In genomic region chr13:36763322-36763721, GRCh38 we compare ENCODE assay signal across 25 cellular contexts.
"Had no signal": no experiment of that assay in that cellular context is flagged by ENCODE, and none has a peak within 500 bp of the region (broad histone marks: within the 10 kb centered on the region; RNA-seq: fewer than 3 reads in every experiment).

No MANE protein-coding gene starts in this region.

- H3K4me3 ChIP-seq: gastrocnemius medialis, right lobe of liver, stomach, suprapubic skin, tibial nerve, vagina had no signal

- H3K36me3 ChIP-seq: gastrocnemius medialis, right lobe of liver, stomach, suprapubic skin, tibial nerve, vagina had no signal

- FAIRE-seq: islet of Langerhans, small intestine had no signal

- H3K27ac ChIP-seq: gastrocnemius medialis, right lobe of liver, stomach, suprapubic skin, tibial nerve, vagina had no signal

- H3K4me3 Mint-ChIP-seq: activated CD4-positive, alpha-beta memory T cell treated with anti-CD3 and anti-CD28 coated beads, Interleukin-2, amount 10 ng/mL, durations not matched to agents 7 days and 5 days; activated CD4-positive, alpha-beta T cell treated with anti-CD3 and anti-CD28 coated beads, Interleukin-2, amount 10 ng/mL, durations not matched to agents 24 days and 14 days; activated naive CD8-positive, alpha-beta T cell treated with anti-CD3 and anti-CD28 coated beads, Interleukin-2, amount 50 U/mL, for 24 hours; activated T-helper 1 cell treated with anti-CD3 and anti-CD28 coated beads, Interleukin-12 subunit alpha, Interleukin-12 subunit beta, Interleukin-2, Interleukin-4 antibody, amounts not matched to agents 30 ng/mL and 10 ng/mL and 1 ng/mL, durations not matched to agents 14 hours and 24 hours and 36 hours; naive thymus-derived CD4-positive, alpha-beta T cell; neural crest cell; stimulated activated effector memory CD8-positive, alpha-beta T cell treated with anti-CD3 and anti-CD28 coated beads, Interleukin-12 subunit alpha, Interleukin-12 subunit beta, amount 100 ng/mL, for 72 hours had no signal

- DNase-seq: activated CD4-positive, alpha-beta memory T cell treated with anti-CD3 and anti-CD28 coated beads, Interleukin-2, amount 10 ng/mL, durations not matched to agents 7 days and 5 days; activated CD4-positive, alpha-beta T cell treated with anti-CD3 and anti-CD28 coated beads, Interleukin-2, amount 10 ng/mL, durations not matched to agents 24 days and 14 days; activated gamma-delta T cell; activated naive CD4-positive, alpha-beta T cell treated with anti-CD3 and anti-CD28 coated beads, Interleukin-2, amount 50 U/mL, for 16 hours; activated naive CD8-positive, alpha-beta T cell treated with anti-CD3 and anti-CD28 coated beads, Interleukin-2, amount 50 U/mL, for 24 hours; caudate nucleus; dermis blood vessel endothelial cell; effector CD8-positive, alpha-beta T cell; gastrocnemius medialis; hypothalamus; mesenchymal stem cell; naive thymus-derived CD4-positive, alpha-beta T cell; occipital lobe; right lobe of liver; small intestine; stimulated activated CD4-positive, alpha-beta T cell treated with anti-CD3 and anti-CD28 coated beads, Interleukin-2, amount 100 ng/mL, for 24 hours; stomach had no signal

- ATAC-seq: activated CD4-positive, CD25-positive, alpha-beta regulatory T cell treated with anti-CD3 and anti-CD28 coated beads, Interleukin-2, amount 50 U/mL, for 24 hours; activated naive CD8-positive, alpha-beta T cell treated with anti-CD3 and anti-CD28 coated beads, Interleukin-2, amount 50 U/mL, for 24 hours; gastrocnemius medialis; naive thymus-derived CD4-positive, alpha-beta T cell; right lobe of liver; stimulated activated effector memory CD8-positive, alpha-beta T cell treated with anti-CD3 and anti-CD28 coated beads, Interleukin-12 subunit alpha, Interleukin-12 subunit beta, amount 100 ng/mL, for 72 hours had no signal

- H3K27ac Mint-ChIP-seq: activated CD4-positive, alpha-beta memory T cell treated with anti-CD3 and anti-CD28 coated beads, Interleukin-2, amount 10 ng/mL, durations not matched to agents 7 days and 5 days; activated CD4-positive, alpha-beta T cell treated with anti-CD3 and anti-CD28 coated beads, Interleukin-2, amount 10 ng/mL, durations not matched to agents 24 days and 14 days; activated naive CD8-positive, alpha-beta T cell treated with anti-CD3 and anti-CD28 coated beads, Interleukin-2, amount 50 U/mL, for 24 hours; activated T-helper 1 cell treated with anti-CD3 and anti-CD28 coated beads, Interleukin-12 subunit alpha, Interleukin-12 subunit beta, Interleukin-2, Interleukin-4 antibody, amounts not matched to agents 30 ng/mL and 10 ng/mL and 1 ng/mL, durations not matched to agents 14 hours and 24 hours and 36 hours; naive thymus-derived CD4-positive, alpha-beta T cell; stimulated activated effector memory CD8-positive, alpha-beta T cell treated with anti-CD3 and anti-CD28 coated beads, Interleukin-12 subunit alpha, Interleukin-12 subunit beta, amount 100 ng/mL, for 72 hours had no signal

- H3K4me1 ChIP-seq: gastrocnemius medialis, right lobe of liver, stomach, suprapubic skin, tibial nerve, vagina had no signal

- H3K9me3 Mint-ChIP-seq: activated CD4-positive, alpha-beta memory T cell treated with anti-CD3 and anti-CD28 coated beads, Interleukin-2, amount 10 ng/mL, durations not matched to agents 7 days and 5 days; activated CD4-positive, alpha-beta T cell treated with anti-CD3 and anti-CD28 coated beads, Interleukin-2, amount 10 ng/mL, durations not matched to agents 24 days and 14 days had no signal

- H3K9me3 ChIP-seq: gastrocnemius medialis, right lobe of liver, suprapubic skin, vagina had no signal

- H3K4me1 Mint-ChIP-seq: activated CD4-positive, alpha-beta memory T cell treated with anti-CD3 and anti-CD28 coated beads, Interleukin-2, amount 10 ng/mL, durations not matched to agents 7 days and 5 days; activated CD4-positive, alpha-beta T cell treated with anti-CD3 and anti-CD28 coated beads, Interleukin-2, amount 10 ng/mL, durations not matched to agents 24 days and 14 days; activated naive CD8-positive, alpha-beta T cell treated with anti-CD3 and anti-CD28 coated beads, Interleukin-2, amount 50 U/mL, for 24 hours; neural crest cell; stimulated activated effector memory CD8-positive, alpha-beta T cell treated with anti-CD3 and anti-CD28 coated beads, Interleukin-12 subunit alpha, Interleukin-12 subunit beta, amount 100 ng/mL, for 72 hours had no signal

- H3K27me3 ChIP-seq: gastrocnemius medialis, right lobe of liver, stomach, suprapubic skin, tibial nerve, vagina had no signal

- H3K36me3 Mint-ChIP-seq: stimulated activated effector memory CD8-positive, alpha-beta T cell treated with anti-CD3 and anti-CD28 coated beads, Interleukin-12 subunit alpha, Interleukin-12 subunit beta, amount 100 ng/mL, for 72 hours had no signal
